1 cellular context compared by ENCODE assay signal in the genomic region with DNA sequence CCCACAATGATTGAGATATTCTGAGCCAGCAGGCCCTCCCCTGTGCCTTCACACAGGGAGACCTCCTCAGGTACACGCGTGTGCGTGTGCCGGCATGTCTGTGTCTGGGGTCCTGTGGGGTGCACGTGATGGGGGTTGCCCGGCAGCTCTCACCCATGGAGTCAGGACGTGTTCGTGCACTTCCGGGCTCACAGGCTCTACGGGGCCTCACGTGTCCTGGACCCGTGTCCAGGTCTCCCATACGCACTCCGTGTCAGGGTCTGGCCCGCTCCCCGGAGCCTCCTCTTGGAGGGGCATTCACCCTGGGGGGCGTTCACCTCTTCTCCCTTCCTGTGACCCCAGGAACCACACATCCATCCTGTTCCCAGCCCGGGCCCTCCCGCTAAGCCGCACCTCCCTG.
TF ChIP-seq lines count a peak whose summit lies in the region.

No MANE protein-coding gene starts in this region.

TF ChIP-seq in HepG2, 621 proteins besides CTCF, POLR2A, EP300 and RAD21:
- TF ChIP-seq GABPB1 (CRISPR knock-in tag; IDR thresholded peaks at IDR 0.05) (0 out of 2 replicates have a peak, but pooled peaks have one; percentile 16), ARNTL (CRISPR knock-in tag; IDR thresholded peaks at IDR 0.05) (0 out of 2 replicates have a peak, but pooled peaks have one; percentile 41), ZNF552 (CRISPR knock-in tag; IDR thresholded peaks at IDR 0.05; ENCODE audit: borderline replicate concordance) (no peak), PCBP1 (IDR thresholded peaks at IDR 0.05; ENCODE audit: borderline replicate concordance, low read depth, low read length) (0 out of 2 replicates have a peak, but pooled peaks have one; percentile 14), MNT (IDR thresholded peaks at IDR 0.05) (no peak)
TF ChIP-seq in HepG2: peak in this region for 3.
